In genomic region chr7:121076350-121077164, GRCh38 we compare ENCODE assay signal across 14 cellular contexts.
A peak's percentile ranks its signal among the peaks of the same experiment; 100 is the strongest.
DNase-seq lines count a peak whose midpoint lies in the region; ATAC-seq and TF ChIP-seq lines count a peak whose summit lies in the region.
"Had no signal": no experiment of that assay in that cellular context is flagged by ENCODE, and none has a peak within 500 bp of the region (broad histone marks: within the 10 kb centered on the region; RNA-seq: fewer than 3 reads in every experiment).

No MANE protein-coding gene starts in this region.

- H3K4me1 Mint-ChIP-seq in T-helper 1 cell treated with Interleukin-12 subunit alpha and Interleukin-12 subunit beta and Interleukin-4 antibody, amounts not matched to agents 30 μg/mL and 1 μg/mL, for 36 hours (ENCODE audit: low read depth), result no peaks in the 10 kb centered on the region
- H3K4me1 Mint-ChIP-seq in activated CD4-positive, alpha-beta T cell treated with anti-CD3 and anti-CD28 coated beads, Interleukin-2, amount 10 ng/mL, durations not matched to agents 7 days and 5 days, result no peaks in the 10 kb centered on the region

- H3K4me3 ChIP-seq in thoracic aorta, result no peak overlapping the region
- H3K4me3 ChIP-seq: heart right ventricle had no signal

- intact Hi-C loops in sciatic nerve (cut with DNase I), result no loop called here

- no peaks in the 10 kb centered on the region for H3K9me3 Mint-ChIP-seq in T-helper 1 cell treated with Interleukin-12 subunit alpha and Interleukin-12 subunit beta and Interleukin-4 antibody, amounts not matched to agents 30 μg/mL and 1 μg/mL, for 36 hours
- H3K9me3 Mint-ChIP-seq in activated CD4-positive, alpha-beta T cell treated with anti-CD3 and anti-CD28 coated beads, Interleukin-2, amount 10 ng/mL, durations not matched to agents 7 days and 5 days, result no peaks in the 10 kb centered on the region

- peak overlapping the region; percentile 37 for H3K27ac Mint-ChIP-seq in T-helper 1 cell treated with Interleukin-12 subunit alpha and Interleukin-12 subunit beta and Interleukin-4 antibody, amounts not matched to agents 30 μg/mL and 1 μg/mL, for 36 hours
- H3K27ac Mint-ChIP-seq in activated CD4-positive, alpha-beta T cell treated with anti-CD3 and anti-CD28 coated beads, Interleukin-2, amount 10 ng/mL, durations not matched to agents 7 days and 5 days, result no peak overlapping the region

- POLR2A ChIA-PET in activated CD4-positive, alpha-beta T cell treated with anti-CD3 and anti-CD28 coated beads, Interleukin-2, amount 10 ng/mL, durations not matched to agents 7 days and 5 days (lab: Charles Lee), result interaction anchor here (0.6 kb wide), 1 partner anchor 284 kb away, joined by 4 read pairs; no protein-coding TSS in a partner anchor

- no peak overlapping the region for H3K4me3 Mint-ChIP-seq in T-helper 1 cell treated with Interleukin-12 subunit alpha and Interleukin-12 subunit beta and Interleukin-4 antibody, amounts not matched to agents 30 μg/mL and 1 μg/mL, for 36 hours
- H3K4me3 Mint-ChIP-seq in activated CD4-positive, alpha-beta T cell treated with anti-CD3 and anti-CD28 coated beads, Interleukin-2, amount 10 ng/mL, durations not matched to agents 7 days and 5 days, result no peak overlapping the region

- H3K27me3 ChIP-seq in thoracic aorta (replicated peaks; ENCODE audit: insufficient read depth), result no peaks in the 10 kb centered on the region
- H3K27me3 ChIP-seq: heart right ventricle had no signal

- no peaks in the 10 kb centered on the region for H3K36me3 Mint-ChIP-seq in T-helper 1 cell treated with Interleukin-12 subunit alpha and Interleukin-12 subunit beta and Interleukin-4 antibody, amounts not matched to agents 30 μg/mL and 1 μg/mL, for 36 hours (ENCODE audit: low read depth)
- H3K36me3 Mint-ChIP-seq in activated CD4-positive, alpha-beta T cell treated with anti-CD3 and anti-CD28 coated beads, Interleukin-2, amount 10 ng/mL, durations not matched to agents 7 days and 5 days (ENCODE audit: low read depth), result no peaks in the 10 kb centered on the region

- no peaks in the 10 kb centered on the region for H3K9me3 ChIP-seq in thoracic aorta
- H3K9me3 ChIP-seq: heart right ventricle had no signal

- H3K4me1 ChIP-seq in thoracic aorta (ENCODE audit: control insufficient read depth in 1 of 2, low read depth in 2 of 2), result peaks cover 35 to 86% of the 10 kb centered on the region in 2 donors

- no peaks in the 10 kb centered on the region for H3K36me3 ChIP-seq in thoracic aorta

- no peak for TF ChIP-seq CTCF in thoracic aorta (IDR thresholded peaks at IDR 0.05)

- peak; percentile 95 for ATAC-seq in SK-N-SH treated with all-trans-retinoic acid at 6 μM for 48 hours
- no peak for ATAC-seq in thoracic aorta (ENCODE audit: insufficient number of reproducible peaks, low FRiP score, low read depth)
- ATAC-seq in sciatic nerve, result no peak
- ATAC-seq: heart right ventricle had no signal

- H3K27ac ChIP-seq in thoracic aorta, result peak overlapping the region; percentile 29 to 36
- H3K27ac ChIP-seq: 22Rv1, heart right ventricle had no signal

- H3K27me3 Mint-ChIP-seq in T-helper 1 cell treated with Interleukin-12 subunit alpha and Interleukin-12 subunit beta and Interleukin-4 antibody, amounts not matched to agents 30 μg/mL and 1 μg/mL, for 36 hours (ENCODE audit: low read depth), result peaks cover 13% of the 10 kb centered on the region
- peaks cover 1% of the 10 kb centered on the region for H3K27me3 Mint-ChIP-seq in activated CD4-positive, alpha-beta T cell treated with anti-CD3 and anti-CD28 coated beads, Interleukin-2, amount 10 ng/mL, durations not matched to agents 7 days and 5 days

- no peak for DNase-seq in T-helper 1 cell
- DNase-seq in fibroblast of peridontal ligament (ENCODE audit: extremely low read depth), result peak; percentile 68
- no peak for DNase-seq in thoracic aorta (ENCODE audit: low spot score)
- DNase-seq in activated CD4-positive, alpha-beta T cell treated with anti-CD3 and anti-CD28 coated beads, Interleukin-2, amount 10 ng/mL, durations not matched to agents 7 days and 5 days, result no peak
- DNase-seq in NCI-H128 (lab: John Stamatoyannopoulos, UW; ENCODE audit: unreplicated experiment), result no peak
- no peak for DNase-seq in sciatic nerve (ENCODE audit: low spot score)
- DNase-seq: activated CD8-positive, alpha-beta memory T cell treated with anti-CD3 and anti-CD28 coated beads for 24 hours; aorta; heart right ventricle; Right ventricle myocardium superior; substantia nigra had no signal

- CTCF ChIA-PET in activated CD4-positive, alpha-beta T cell treated with anti-CD3 and anti-CD28 coated beads, Interleukin-2, amount 10 ng/mL, durations not matched to agents 7 days and 5 days (lab: Charles Lee), result no interaction called here

TF ChIP-seq in SK-N-SH treated with all-trans-retinoic acid at 6 μM for 48 hours, 23 proteins besides CTCF, POLR2A, EP300 and RAD21:
- TF ChIP-seq RARB (CRISPR knock-in tag; IDR thresholded peaks at IDR 0.05) (no peak), TOX (CRISPR knock-in tag; IDR thresholded peaks at IDR 0.05; ENCODE audit: borderline replicate concordance) (peak; percentile 23; the same call in 1 of the 2 replicates)
